Comparison of ENCODE assay signal across 8 cellular contexts in the genomic region with DNA sequence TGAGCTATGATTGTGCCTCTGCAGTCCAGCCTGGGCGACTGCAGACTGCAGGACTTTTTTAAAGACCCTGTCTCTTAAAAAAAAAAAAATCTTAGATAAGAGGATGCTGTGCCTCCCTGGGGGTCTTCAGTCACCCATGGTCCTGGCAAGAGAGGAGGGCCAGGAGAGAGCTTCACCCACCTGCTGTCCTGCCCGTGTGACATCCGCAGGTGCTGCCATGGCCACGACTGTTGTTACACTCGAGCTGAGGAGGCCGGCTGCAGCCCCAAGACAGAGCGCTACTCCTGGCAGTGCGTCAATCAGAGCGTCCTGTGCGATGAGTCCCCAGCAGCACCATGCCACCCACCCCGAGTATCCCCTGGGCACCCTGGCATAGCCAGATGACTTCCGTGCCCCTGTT. TPM values are rescaled to one million over a fixed set of nuclear protein-coding genes. Genes with fewer than 3 reads are reported as not detected.
DNase-seq lines count a peak whose midpoint lies in the region; ATAC-seq and TF ChIP-seq lines count a peak whose summit lies in the region.
"Not testable (repeated sequence)": the region's sequence is repeated elsewhere in the genome, so short reads cannot be mapped to it uniquely, and the experiment has no call there.

No MANE protein-coding gene starts in this region.

- not testable (repeated sequence) for ATAC-seq in left lobe of liver, mucosa of descending colon, upper lobe of right lung

- H3K27me3 Mint-ChIP-seq in activated T-cell treated with anti-CD3 and anti-CD28 coated beads, Interleukin-2, amount 50 U/mL, for 24 hours; endothelial cell (ENCODE audit: unreplicated experiment): not testable (repeated sequence)

- not testable (repeated sequence) for H3K36me3 Mint-ChIP-seq in activated T-cell treated with anti-CD3 and anti-CD28 coated beads, Interleukin-2, amount 50 U/mL, for 24 hours (ENCODE audit: low read depth); endothelial cell (ENCODE audit: low read depth, unreplicated experiment)

- TF ChIP-seq EP300 in sigmoid colon (IDR thresholded peaks at IDR 0.05): not testable (repeated sequence)

- not testable (repeated sequence) for H3K27ac Mint-ChIP-seq in activated T-cell treated with anti-CD3 and anti-CD28 coated beads, Interleukin-2, amount 50 U/mL, for 24 hours; endothelial cell (ENCODE audit: unreplicated experiment)

- not testable (repeated sequence) for H3K4me3 ChIP-seq in DOHH2 (ENCODE audit: low read length); mucosa of descending colon; sigmoid colon; upper lobe of right lung

- peak overlapping the region; percentile 60 for H3K27ac ChIP-seq in DOHH2 (ENCODE audit: low read depth, low read length)
- H3K27ac ChIP-seq in sigmoid colon, upper lobe of right lung: not testable (repeated sequence)

- H3K9me3 Mint-ChIP-seq in activated T-cell treated with anti-CD3 and anti-CD28 coated beads, Interleukin-2, amount 50 U/mL, for 24 hours; endothelial cell (ENCODE audit: unreplicated experiment): not testable (repeated sequence)

- not testable (repeated sequence) for TF ChIP-seq POLR2A in sigmoid colon (IDR thresholded peaks at IDR 0.05)

- not testable (repeated sequence) for H3K79me2 ChIP-seq in DOHH2 (ENCODE audit: control insufficient read depth, low read length)

- not testable (repeated sequence) for H3K27me3 ChIP-seq in DOHH2 (ENCODE audit: control insufficient read depth, low read length); sigmoid colon; upper lobe of right lung

- not testable (repeated sequence) for H3K36me3 ChIP-seq in DOHH2 (ENCODE audit: control insufficient read depth, low read length); mucosa of descending colon (ENCODE audit: low read depth); sigmoid colon; upper lobe of right lung

- H4K20me1 ChIP-seq in DOHH2 (ENCODE audit: control insufficient read depth, insufficient read depth, low read depth, low read length): not testable (repeated sequence)

- not testable (repeated sequence) for H3K4me1 ChIP-seq in DOHH2 (ENCODE audit: control insufficient read depth, low read length); mucosa of descending colon (ENCODE audit: low read depth); sigmoid colon; upper lobe of right lung

- not testable (repeated sequence) for H3K9me3 ChIP-seq in DOHH2 (ENCODE audit: control insufficient read depth, insufficient read depth, low read length); mucosa of descending colon; sigmoid colon; upper lobe of right lung

- not testable (repeated sequence) for H3K4me1 Mint-ChIP-seq in activated T-cell treated with anti-CD3 and anti-CD28 coated beads, Interleukin-2, amount 50 U/mL, for 24 hours (ENCODE audit: low read depth); endothelial cell (ENCODE audit: unreplicated experiment)

- TF ChIP-seq CTCF in DOHH2 (IDR thresholded peaks at IDR 0.05; ENCODE audit: low read depth, low read length, poor library complexity, severe bottlenecking); endothelial cell (IDR thresholded peaks at IDR 0.05; ENCODE audit: unreplicated experiment); mucosa of descending colon (IDR thresholded peaks at IDR 0.05); sigmoid colon (IDR thresholded peaks at IDR 0.05); upper lobe of right lung (IDR thresholded peaks at IDR 0.05): not testable (repeated sequence)

- intact Hi-C loops in mucosa of descending colon (cut with DNase I, micrococcal nuclease); sigmoid colon (cut with DNase I); upper lobe of right lung (cut with DNase I): not testable (repeated sequence)

- H3K4me3 Mint-ChIP-seq in activated T-cell treated with anti-CD3 and anti-CD28 coated beads, Interleukin-2, amount 50 U/mL, for 24 hours; endothelial cell (ENCODE audit: unreplicated experiment): not testable (repeated sequence)

- peak; percentile 6 for DNase-seq in activated CD4-positive, alpha-beta T cell treated with anti-CD3 and anti-CD28 coated beads for 1 hour
- peak; percentile 16 for DNase-seq in activated T-cell treated with anti-CD3 and anti-CD28 coated beads, Interleukin-2, amount 50 U/mL, for 24 hours
- DNase-seq in endothelial cell (ENCODE audit: low spot score) (peak; percentile 1), left lobe of liver (ENCODE audit: low spot score) (peak; percentile 51), mucosa of descending colon (peak in 2 of 3 donors; percentile 24 to 55), sigmoid colon (peak; percentile 21), upper lobe of right lung (peak; percentile 51)

- 84 to 88% methylated on average over 6 to 7 of the region's 12 CpGs for WGBS in sigmoid colon, 2 donors

- not testable (repeated sequence) for H3K9me2 ChIP-seq in DOHH2 (replicated peaks; ENCODE audit: control insufficient read depth, low read length)

- 0 out of 2 replicates have a peak overlapping the region, but pooled peaks have one; percentile 27 for H3K4me2 ChIP-seq in DOHH2 (ENCODE audit: low read length)

- not testable (repeated sequence) for H3F3A ChIP-seq in DOHH2 (ENCODE audit: control insufficient read depth, insufficient read depth)

RNA-seq across cellular contexts. Expression of gene SULT1A4, which starts 22.6 kb away (rescaled TPM):
- 4.2 TPM for total RNA-seq in endothelial cell (ENCODE audit: unreplicated experiment)
- 8.3 TPM for total RNA-seq in left lobe of liver
- 10 to 100 TPM; 13.1 to 43.2 (median 39.6) TPM for total RNA-seq in mucosa of descending colon
- total RNA-seq in sigmoid colon: 10 to 100 TPM in 1 of 4 donors, 1 to 10 TPM in 2, not detected in 1; 2.0 to 10.3 (median 7.5) TPM
- polyA plus RNA-seq in sigmoid colon: 100 to 1,000 TPM in 2 of 3 donors, 10 to 100 TPM in 1; 61.3 to 132 (median 115) TPM
- 20.0 TPM for total RNA-seq in upper lobe of right lung

RNA-seq across cellular contexts. Expression of gene NPIPB12, which starts 23.9 kb away (rescaled TPM):
- total RNA-seq in endothelial cell (ENCODE audit: unreplicated experiment) (72.6 TPM), left lobe of liver (44.2 TPM), mucosa of descending colon (100 to 1,000 TPM in 2 of 3 donors, 10 to 100 TPM in 1; 56.8 to 107 (median 103) TPM), sigmoid colon (10 to 100 TPM; 12.8 to 81.7 (median 38.0) TPM), upper lobe of right lung (69.2 TPM)
- 10 to 100 TPM in 2 of 3 donors, 1 to 10 TPM in 1; 9.0 to 65.3 (median 11.8) TPM for polyA plus RNA-seq in sigmoid colon

RNA-seq across cellular contexts. Expression of gene SLX1B, which starts 27.9 kb away (rescaled TPM):
- total RNA-seq in endothelial cell (ENCODE audit: unreplicated experiment) (28.5 TPM), left lobe of liver (12.4 TPM), mucosa of descending colon (10 to 100 TPM; 14.1 to 88.0 (median 37.2) TPM), sigmoid colon (10 to 100 TPM in 3 of 4 donors, 1 to 10 TPM in 1; 3.0 to 18.3 (median 11.8) TPM), upper lobe of right lung (12.0 TPM)
- polyA plus RNA-seq in sigmoid colon: 10 to 100 TPM; 21.6 to 44.4 (median 37.5) TPM

RNA-seq across cellular contexts. Expression of gene BOLA2, which starts 28.1 kb away (rescaled TPM):
- 5.5 TPM for total RNA-seq in endothelial cell (ENCODE audit: unreplicated experiment)
- total RNA-seq in left lobe of liver: 2.4 TPM
- 10 to 100 TPM in 2 of 3 donors, 1 to 10 TPM in 1; 4.6 to 11.3 (median 10.1) TPM for total RNA-seq in mucosa of descending colon
- total RNA-seq in sigmoid colon: 10 to 100 TPM in 3 of 4 donors, 1 to 10 TPM in 1; 9.4 to 17.1 (median 13.2) TPM
- 10 to 100 TPM; 32.4 to 39.1 (median 36.6) TPM for polyA plus RNA-seq in sigmoid colon
- 4.3 TPM for total RNA-seq in upper lobe of right lung

Comparison
In these comparisons a context has a peak if more than half of its experiments do, and no peak if none do; other contexts are left out.
1. DNase-seq: peak in every context shown above with its lines; median percentile 51 in left lobe of liver; 51 in upper lobe of right lung; 40 in mucosa of descending colon; 21 in sigmoid colon; 16 in activated T-cell treated with anti-CD3 and anti-CD28 coated beads, Interleukin-2, amount 50 U/mL, for 24 hours; 6 in activated CD4-positive, alpha-beta T cell treated with anti-CD3 and anti-CD28 coated beads for 1 hour; 1 in endothelial cell.